Comparison of ENCODE assay signal across 29 cellular contexts in genomic region chr9:16672501-16672900, GRCh38.
"Had no signal": no experiment of that assay in that cellular context is flagged by ENCODE, and none has a peak within 500 bp of the region (broad histone marks: within the 10 kb centered on the region; RNA-seq: fewer than 3 reads in every experiment).

No MANE protein-coding gene starts in this region.

- H3K4me3 Mint-ChIP-seq: activated B cell treated with CpG ODN at 0.5 μM for 24 hours; activated CD8-positive, alpha-beta memory T cell treated with anti-CD3 and anti-CD28 coated beads, Interleukin-2, amount 10 ng/mL, durations not matched to agents 7 days and 5 days; activated CD8-positive, alpha-beta T cell treated with anti-CD3 and anti-CD28 coated beads for 36 hours; activated T-cell treated with anti-CD3 and anti-CD28 coated beads, Interleukin-2, amount 50 U/mL, for 72 hours; natural killer cell treated with Interleukin-12 subunit alpha and Interleukin-12 subunit beta and Interleukin-15 and Interleukin-18, amount 100 ng/mL, for 72 hours; stimulated activated memory B cell treated with anti-CD40 and anti-IgM and Interleukin-4, amounts not matched to agents 10 μg/mL and 1 μg/mL and 100 μg/mL, for 72 hours; stimulated activated naive CD8-positive, alpha-beta T cell treated with anti-CD3 and anti-CD28 coated beads, Interleukin-15, amount 100 ng/mL, for 72 hours; type B pancreatic cell had no signal

- DNase-seq: activated B cell treated with CpG ODN at 0.5 μM for 24 hours; activated CD4-positive, alpha-beta T cell treated with anti-CD3 and anti-CD28 coated beads, Interleukin-2, amount 50 U/mL, for 1 hour; activated CD8-positive, alpha-beta memory T cell treated with anti-CD3 and anti-CD28 coated beads, Interleukin-2, amount 10 ng/mL, durations not matched to agents 7 days and 5 days; activated CD8-positive, alpha-beta T cell treated with anti-CD3 and anti-CD28 coated beads for 36 hours; activated naive CD4-positive, alpha-beta T cell; activated T-cell treated with anti-CD3 and anti-CD28 coated beads, Interleukin-2, amount 50 U/mL, for 72 hours; cerebellar nuclear complex; colonic mucosa; effector CD8-positive, alpha-beta T cell; gastrocnemius medialis; glutamatergic neuron; left ventricle myocardium inferior; mesendoderm; mucosa of descending colon; ovary; sigmoid colon; small intestine; stimulated activated CD4-positive, alpha-beta T cell treated with anti-CD3 and anti-CD28 coated beads, Interleukin-1b, Interleukin-23, amount 100 ng/mL, for 48 hours; stimulated activated CD4-positive, alpha-beta T cell treated with anti-CD3 and anti-CD28 coated beads, Interleukin-4, amount 100 ng/mL, for 4 hours; stimulated activated CD8-positive, alpha-beta memory T cell treated with anti-CD3 and anti-CD28 coated beads, Interleukin-4, amount 100 ng/mL, for 48 hours; stimulated activated naive CD8-positive, alpha-beta T cell treated with anti-CD3 and anti-CD28 coated beads, Interleukin-15, amount 100 ng/mL, for 72 hours; substantia nigra; uterus had no signal

- H3K4me3 ChIP-seq: colonic mucosa, gastrocnemius medialis, left ventricle myocardium inferior, lung, mucosa of descending colon, ovary, sigmoid colon, uterus had no signal

- H3K9me3 ChIP-seq: colonic mucosa, gastrocnemius medialis, left ventricle myocardium inferior, mucosa of descending colon, ovary, sigmoid colon, uterus had no signal

- H3K27me3 Mint-ChIP-seq: activated B cell treated with CpG ODN at 0.5 μM for 24 hours; activated CD8-positive, alpha-beta memory T cell treated with anti-CD3 and anti-CD28 coated beads, Interleukin-2, amount 10 ng/mL, durations not matched to agents 7 days and 5 days; activated CD8-positive, alpha-beta T cell treated with anti-CD3 and anti-CD28 coated beads for 36 hours; natural killer cell treated with Interleukin-12 subunit alpha and Interleukin-12 subunit beta and Interleukin-15 and Interleukin-18, amount 100 ng/mL, for 72 hours; progenitor cell of endocrine pancreas; stimulated activated memory B cell treated with anti-CD40 and anti-IgM and Interleukin-4, amounts not matched to agents 10 μg/mL and 1 μg/mL and 100 μg/mL, for 72 hours; stimulated activated naive CD8-positive, alpha-beta T cell treated with anti-CD3 and anti-CD28 coated beads, Interleukin-15, amount 100 ng/mL, for 72 hours; type B pancreatic cell had no signal

- ATAC-seq: activated CD8-positive, alpha-beta memory T cell treated with anti-CD3 and anti-CD28 coated beads, Interleukin-2, amount 10 ng/mL, durations not matched to agents 7 days and 5 days; activated CD8-positive, alpha-beta T cell treated with anti-CD3 and anti-CD28 coated beads for 36 hours; activated naive CD4-positive, alpha-beta T cell treated with anti-CD3 and anti-CD28 coated beads, Interleukin-2, amount 50 U/mL, for 72 hours; activated T-cell treated with anti-CD3 and anti-CD28 coated beads, Interleukin-2, amount 50 U/mL, for 72 hours; mucosa of descending colon; natural killer cell treated with Interleukin-12 subunit alpha and Interleukin-12 subunit beta and Interleukin-15 and Interleukin-18, amount 100 ng/mL, for 72 hours; stimulated activated memory B cell treated with anti-CD40 and anti-IgM and Interleukin-4, amounts not matched to agents 10 μg/mL and 1 μg/mL and 100 μg/mL, for 72 hours; stimulated activated naive CD8-positive, alpha-beta T cell treated with anti-CD3 and anti-CD28 coated beads, Interleukin-15, amount 100 ng/mL, for 72 hours had no signal

- H3K36me3 Mint-ChIP-seq: activated CD8-positive, alpha-beta memory T cell treated with anti-CD3 and anti-CD28 coated beads, Interleukin-2, amount 10 ng/mL, durations not matched to agents 7 days and 5 days; activated naive CD4-positive, alpha-beta T cell treated with anti-CD3 and anti-CD28 coated beads, Interleukin-2, amount 50 U/mL, for 72 hours; natural killer cell treated with Interleukin-12 subunit alpha and Interleukin-12 subunit beta and Interleukin-15 and Interleukin-18, amount 100 ng/mL, for 72 hours; stimulated activated memory B cell treated with anti-CD40 and anti-IgM and Interleukin-4, amounts not matched to agents 10 μg/mL and 1 μg/mL and 100 μg/mL, for 72 hours; type B pancreatic cell had no signal

- H3K27me3 ChIP-seq: colonic mucosa, gastrocnemius medialis, ovary, sigmoid colon, uterus had no signal

- H3K4me1 Mint-ChIP-seq: activated B cell treated with CpG ODN at 0.5 μM for 24 hours; activated CD8-positive, alpha-beta memory T cell treated with anti-CD3 and anti-CD28 coated beads, Interleukin-2, amount 10 ng/mL, durations not matched to agents 7 days and 5 days; stimulated activated memory B cell treated with anti-CD40 and anti-IgM and Interleukin-4, amounts not matched to agents 10 μg/mL and 1 μg/mL and 100 μg/mL, for 72 hours; stimulated activated naive CD8-positive, alpha-beta T cell treated with anti-CD3 and anti-CD28 coated beads, Interleukin-15, amount 100 ng/mL, for 72 hours had no signal

- H3K27ac ChIP-seq: colonic mucosa, left ventricle myocardium inferior, ovary, uterus had no signal

- H3K27ac Mint-ChIP-seq: activated B cell treated with CpG ODN at 0.5 μM for 24 hours; activated CD8-positive, alpha-beta memory T cell treated with anti-CD3 and anti-CD28 coated beads, Interleukin-2, amount 10 ng/mL, durations not matched to agents 7 days and 5 days; activated CD8-positive, alpha-beta T cell treated with anti-CD3 and anti-CD28 coated beads for 36 hours; activated naive CD4-positive, alpha-beta T cell treated with anti-CD3 and anti-CD28 coated beads, Interleukin-2, amount 50 U/mL, for 72 hours; activated T-cell treated with anti-CD3 and anti-CD28 coated beads, Interleukin-2, amount 50 U/mL, for 72 hours; natural killer cell treated with Interleukin-12 subunit alpha and Interleukin-12 subunit beta and Interleukin-15 and Interleukin-18, amount 100 ng/mL, for 72 hours; progenitor cell of endocrine pancreas; stimulated activated memory B cell treated with anti-CD40 and anti-IgM and Interleukin-4, amounts not matched to agents 10 μg/mL and 1 μg/mL and 100 μg/mL, for 72 hours; type B pancreatic cell had no signal

- H3K9me3 Mint-ChIP-seq: activated B cell treated with CpG ODN at 0.5 μM for 24 hours; activated CD8-positive, alpha-beta T cell treated with anti-CD3 and anti-CD28 coated beads for 36 hours; natural killer cell treated with Interleukin-12 subunit alpha and Interleukin-12 subunit beta and Interleukin-15 and Interleukin-18, amount 100 ng/mL, for 72 hours; stimulated activated memory B cell treated with anti-CD40 and anti-IgM and Interleukin-4, amounts not matched to agents 10 μg/mL and 1 μg/mL and 100 μg/mL, for 72 hours; stimulated activated naive CD8-positive, alpha-beta T cell treated with anti-CD3 and anti-CD28 coated beads, Interleukin-15, amount 100 ng/mL, for 72 hours; type B pancreatic cell had no signal

- H3K36me3 ChIP-seq: colonic mucosa, gastrocnemius medialis, left ventricle myocardium inferior, ovary, sigmoid colon, uterus had no signal

- H3K4me1 ChIP-seq: colonic mucosa, left ventricle myocardium inferior, uterus had no signal
